Comparison of ENCODE assay signal across 15 cellular contexts in genomic region chr6:6857528-6857927, GRCh38.
DNase-seq lines count a peak whose midpoint lies in the region; ATAC-seq and TF ChIP-seq lines count a peak whose summit lies in the region.
"Had no signal": no experiment of that assay in that cellular context is flagged by ENCODE, and none has a peak within 500 bp of the region (broad histone marks: within the 10 kb centered on the region; RNA-seq: fewer than 3 reads in every experiment).

No MANE protein-coding gene starts in this region.

- no TSS peak for BruUV-seq in A673 (replicated peaks; lab: Mats Ljungman, UMichigan)
- BruUV-seq in PC-3 (replicated peaks; lab: Mats Ljungman, UMichigan), result TSS peak; percentile 72

- peak overlapping the region; percentile 67 for H3K4me3 Mint-ChIP-seq in dendritic cell treated with granulocyte-macrophage colony-stimulating factor and Interleukin-4, amounts not matched to agents 40 ng/mL and 50 ng/mL, for 4 days
- H3K4me3 Mint-ChIP-seq: CD8-positive, alpha-beta T cell had no signal

- POLR2A ChIA-PET in A673 (lab: Charles Lee; ENCODE audit: low non-redundant PET) (no interaction called here), PC-3 (lab: Charles Lee; ENCODE audit: unreplicated experiment) (interaction anchor here (0.6 to 1.6 kb wide), 4 partner anchors 31 to 316 kb away, joined by 3 to 6 read pairs (median 4); no protein-coding TSS in a partner anchor)

- no peaks in the 10 kb centered on the region for H3K27me3 Mint-ChIP-seq in dendritic cell treated with granulocyte-macrophage colony-stimulating factor and Interleukin-4, amounts not matched to agents 40 ng/mL and 50 ng/mL, for 4 days

- intact Hi-C loops in A673 (cut with micrococcal nuclease; ENCODE audit: unreplicated experiment), result no loop called here
- intact Hi-C loops in PC-3 (cut with micrococcal nuclease), result loop anchor here (1.0 to 10.0 kb wide), 6 partner anchors 37 to 250 kb away; partner anchors contain the start of gene RREB1
- intact Hi-C loops in dendritic cell treated with granulocyte-macrophage colony-stimulating factor and Interleukin-4, amounts not matched to agents 40 ng/mL and 50 ng/mL, for 4 days (cut with micrococcal nuclease), result no loop called here
- intact Hi-C loops in dorsolateral prefrontal cortex (cut with DNase I), result no loop called here

- TF ChIP-seq CTCF in A673 (conservative IDR thresholded peaks at IDR 0.05; ENCODE audit: low read depth, low read length) (no peak), PC-3 (conservative IDR thresholded peaks at IDR 0.05; ENCODE audit: low read depth, low read length) (no peak), parathyroid adenoma (IDR thresholded peaks at IDR 0.05) (no peak), dorsolateral prefrontal cortex (IDR thresholded peaks at IDR 0.05 in 54 of 56, conservative IDR thresholded peaks at IDR 0.05 in 2 of 56; ENCODE audit: low read depth in 1 of 56, partially characterized antibody in 56 of 56) (no peak)

- H3K4me2 ChIP-seq in PC-3 (ENCODE audit: low read length), result peak overlapping the region; percentile 70
- no peak overlapping the region for H3K4me2 ChIP-seq in parathyroid adenoma (ENCODE audit: low read length)

- peak overlapping the region; percentile 83 for H3K27ac ChIP-seq in A673 (ENCODE audit: low read depth, low read length, poor library complexity, severe bottlenecking)
- H3K27ac ChIP-seq in PC-3 (ENCODE audit: low read length), result peak overlapping the region; percentile 96
- H3K27ac ChIP-seq in parathyroid adenoma, result no peak overlapping the region
- peak overlapping the region in 1 of 59 donors; percentile 19 for H3K27ac ChIP-seq in dorsolateral prefrontal cortex
- H3K27ac ChIP-seq: cardiac muscle cell had no signal

- no peak overlapping the region for H2AFZ ChIP-seq in PC-3 (ENCODE audit: low read length)
- peak overlapping the region; percentile 19 for H2AFZ ChIP-seq in parathyroid adenoma

- no peaks in the 10 kb centered on the region for H3K9me3 Mint-ChIP-seq in dendritic cell treated with granulocyte-macrophage colony-stimulating factor and Interleukin-4, amounts not matched to agents 40 ng/mL and 50 ng/mL, for 4 days
- H3K9me3 Mint-ChIP-seq: activated naive CD8-positive, alpha-beta T cell treated with anti-CD3 and anti-CD28 coated beads, Interleukin-2, amount 10 ng/mL, durations not matched to agents 7 days and 5 days; CD8-positive, alpha-beta T cell; effector memory CD8-positive, alpha-beta T cell had no signal

- H4K20me1 ChIP-seq in PC-3 (ENCODE audit: low read length), result no peaks in the 10 kb centered on the region

- H3K27ac Mint-ChIP-seq in dendritic cell treated with granulocyte-macrophage colony-stimulating factor and Interleukin-4, amounts not matched to agents 40 ng/mL and 50 ng/mL, for 4 days, result peak overlapping the region; percentile 96
- H3K27ac Mint-ChIP-seq: CD8-positive, alpha-beta T cell; effector memory CD8-positive, alpha-beta T cell had no signal

- H3K4me1 ChIP-seq in A673 (ENCODE audit: insufficient read depth, low read length, poor library complexity, severe bottlenecking) (peaks cover 49% of the 10 kb centered on the region), PC-3 (ENCODE audit: insufficient read depth, low read length) (peaks cover 29% of the 10 kb centered on the region), parathyroid adenoma (peaks cover 5% of the 10 kb centered on the region)

- H3F3A ChIP-seq in PC-3 (ENCODE audit: low read length, unreplicated experiment), result no peaks in the 10 kb centered on the region

- DNase-seq in A673 (ENCODE audit: low spot score), result no peak
- DNase-seq in PC-3, result no peak
- DNase-seq in cerebellar nuclear complex (lab: John Stamatoyannopoulos, UW), result no peak
- DNase-seq in NCI-H2227 treated with DMSO at 0.1 percent for 48 hours (lab: John Stamatoyannopoulos, UW), result no peak
- no peak for DNase-seq in dorsolateral prefrontal cortex
- DNase-seq in stimulated activated naive CD8-positive, alpha-beta T cell treated with anti-CD3 and anti-CD28 coated beads, Interleukin-15, Interleukin-2, amounts not matched to agents 100 U/mL and 50 U/mL, for 24 hours, result no peak
- DNase-seq: ACHN; activated naive CD8-positive, alpha-beta T cell treated with anti-CD3 and anti-CD28 coated beads, Interleukin-2, amount 10 ng/mL, durations not matched to agents 7 days and 5 days; CD8-positive, alpha-beta T cell; effector memory CD8-positive, alpha-beta T cell; NCI-H1105; NK-92 treated with Interleukin-12 subunit alpha and Interleukin-12 subunit beta, amount 100 ng/mL, for 24 hours had no signal

- H3K36me3 Mint-ChIP-seq in dendritic cell treated with granulocyte-macrophage colony-stimulating factor and Interleukin-4, amounts not matched to agents 40 ng/mL and 50 ng/mL, for 4 days (ENCODE audit: low read depth), result no peaks in the 10 kb centered on the region
- H3K36me3 Mint-ChIP-seq: activated naive CD8-positive, alpha-beta T cell treated with anti-CD3 and anti-CD28 coated beads, Interleukin-2, amount 10 ng/mL, durations not matched to agents 7 days and 5 days; CD8-positive, alpha-beta T cell had no signal

- H3K79me2 ChIP-seq in PC-3 (ENCODE audit: low read length) (no peaks in the 10 kb centered on the region), parathyroid adenoma (no peaks in the 10 kb centered on the region)

- H3K9me3 ChIP-seq in A673 (ENCODE audit: low read depth, low read length, poor library complexity, severe bottlenecking) (no peaks in the 10 kb centered on the region), PC-3 (ENCODE audit: low read length) (no peaks in the 10 kb centered on the region), parathyroid adenoma (ENCODE audit: control insufficient read depth, low read length) (no peaks in the 10 kb centered on the region)

- H3K27me3 ChIP-seq in A673 (replicated peaks; ENCODE audit: insufficient read depth, low read depth, low read length, poor library complexity), result no peaks in the 10 kb centered on the region
- no peaks in the 10 kb centered on the region for H3K27me3 ChIP-seq in PC-3 (ENCODE audit: low read length)
- no peaks in the 10 kb centered on the region for H3K27me3 ChIP-seq in parathyroid adenoma (ENCODE audit: control insufficient read depth, insufficient read depth, low read length)
- peaks cover 0 to 18% (median 0%) of the 10 kb centered on the region in 45 donors for H3K27me3 ChIP-seq in dorsolateral prefrontal cortex
- H3K27me3 ChIP-seq: cardiac muscle cell had no signal

- peaks cover 90% of the 10 kb centered on the region for H3K4me1 Mint-ChIP-seq in dendritic cell treated with granulocyte-macrophage colony-stimulating factor and Interleukin-4, amounts not matched to agents 40 ng/mL and 50 ng/mL, for 4 days (ENCODE audit: low read depth)

- CTCF ChIA-PET in A673 (lab: Charles Lee) (no interaction called here), PC-3 (lab: Charles Lee) (interaction anchor here (0.5 to 1.9 kb wide), 3 partner anchors 46 to 381 kb away, joined by 3 to 6 read pairs (median 4); no protein-coding TSS in a partner anchor)

- no peaks in the 10 kb centered on the region for H3K9me2 ChIP-seq in PC-3 (replicated peaks; ENCODE audit: low read length)

- H3K36me3 ChIP-seq in A673 (ENCODE audit: insufficient read depth, low read length, poor library complexity, severe bottlenecking) (no peaks in the 10 kb centered on the region), PC-3 (ENCODE audit: low read depth, low read length) (no peaks in the 10 kb centered on the region), parathyroid adenoma (ENCODE audit: control insufficient read depth, insufficient read depth, low read length) (no peaks in the 10 kb centered on the region)
- H3K36me3 ChIP-seq: cardiac muscle cell had no signal

- H3K9ac ChIP-seq in PC-3 (ENCODE audit: low read length), result peak overlapping the region; percentile 82
- no peak overlapping the region for H3K9ac ChIP-seq in parathyroid adenoma

- peak overlapping the region; percentile 17 for H3K4me3 ChIP-seq in A673 (ENCODE audit: low read depth, low read length, poor library complexity, severe bottlenecking)
- peak overlapping the region; percentile 12; the same call in 1 of the 2 replicates for H3K4me3 ChIP-seq in PC-3 (ENCODE audit: low read length)
- H3K4me3 ChIP-seq in parathyroid adenoma (ENCODE audit: low read depth, low read length), result no peak overlapping the region
- H3K4me3 ChIP-seq in dorsolateral prefrontal cortex, result no peak overlapping the region
- H3K4me3 ChIP-seq: cardiac muscle cell had no signal

- ATAC-seq in PC-3, result no peak
- no peak for ATAC-seq in stimulated activated naive CD8-positive, alpha-beta T cell treated with anti-CD3 and anti-CD28 coated beads, Interleukin-15, Interleukin-2, amounts not matched to agents 100 U/mL and 50 U/mL, for 24 hours
- ATAC-seq: CD8-positive, alpha-beta T cell had no signal

Comparison
In these comparisons a context has a peak if more than half of its experiments do, and no peak if none do; other contexts are left out.
1. H3K4me3 ChIP-seq: peak in A673 (single experiment) and PC-3 (single experiment); none in parathyroid adenoma (single experiment) and dorsolateral prefrontal cortex (0 of 59).